2 cellular contexts compared by ENCODE assay signal in genomic region chr2:16765356-16765755, GRCh38.
TF ChIP-seq lines count a peak whose summit lies in the region.

No MANE protein-coding gene starts in this region.

TF ChIP-seq in H1, 55 proteins besides CTCF, POLR2A, EP300 and RAD21 (continued from another document):
- TF ChIP-seq TAF1 (IDR thresholded peaks at IDR 0.05; ENCODE audit: low read depth, low read length): no peak
TF ChIP-seq in H1: peak in this region for 0.

TF ChIP-seq in SK-N-SH treated with all-trans-retinoic acid at 6 μM for 48 hours, 23 proteins besides CTCF, POLR2A, EP300 and RAD21 (continued from another document):
- no peak for TF ChIP-seq CREB5 (CRISPR knock-in tag; IDR thresholded peaks at IDR 0.05; ENCODE audit: low read depth)
- TF ChIP-seq ZFP3 (CRISPR knock-in tag; IDR thresholded peaks at IDR 0.05): no peak
- TF ChIP-seq ZNF8 (CRISPR knock-in tag; IDR thresholded peaks at IDR 0.05): no peak
- TF ChIP-seq TCF4 (CRISPR knock-in tag; IDR thresholded peaks at IDR 0.05; ENCODE audit: borderline replicate concordance): no peak
- TF ChIP-seq ZFP30 (CRISPR knock-in tag; IDR thresholded peaks at IDR 0.05): no peak
- TF ChIP-seq ZNF565 (CRISPR knock-in tag; conservative IDR thresholded peaks at IDR 0.05; ENCODE audit: low read depth): no peak
- TF ChIP-seq ZNF70 (CRISPR knock-in tag; IDR thresholded peaks at IDR 0.05): no peak
- TF ChIP-seq ZC3H10 (CRISPR knock-in tag; IDR thresholded peaks at IDR 0.05): no peak
- TF ChIP-seq BACH2 (CRISPR knock-in tag; IDR thresholded peaks at IDR 0.05; ENCODE audit: borderline replicate concordance): no peak
- TF ChIP-seq POU6F1 (CRISPR knock-in tag; IDR thresholded peaks at IDR 0.05; ENCODE audit: borderline replicate concordance, low read depth): no peak
- TF ChIP-seq CSRNP3 (CRISPR knock-in tag; IDR thresholded peaks at IDR 0.05): no peak
- no peak for TF ChIP-seq CSDC2 (CRISPR knock-in tag; IDR thresholded peaks at IDR 0.05)
- TF ChIP-seq PATZ1 (CRISPR knock-in tag; IDR thresholded peaks at IDR 0.05; ENCODE audit: borderline replicate concordance): no peak
